16 cellular contexts compared by ENCODE assay signal in genomic region chrX:15214614-15215013, GRCh38.
"Had no signal": no experiment of that assay in that cellular context is flagged by ENCODE, and none has a peak within 500 bp of the region (broad histone marks: within the 10 kb centered on the region; RNA-seq: fewer than 3 reads in every experiment).

No MANE protein-coding gene starts in this region.

- H3K36me3 ChIP-seq: MG63 had no signal

- H3K9ac ChIP-seq: SK-N-SH had no signal

- H3K9me3 ChIP-seq: MG63, SK-N-SH had no signal

- DNase-seq: KBM-7, MG63, NCI-H1092, NCI-H1105 treated with DMSO at 0.1 percent for 48 hours, NCI-H1417 treated with DMSO at 0.1 percent for 48 hours, NCI-H146, NCI-H1930, NCI-H2107, NCI-H2227 treated with DMSO at 0.1 percent for 48 hours, NCI-H446, NCI-H510A, NCI-H774, SHP77, SK-N-SH, SW 1271 had no signal

- H3K4me2 ChIP-seq: SK-N-SH had no signal

- H3K4me3 ChIP-seq: MG63 had no signal

- H3K27me3 ChIP-seq: MG63 had no signal

- H3K27ac ChIP-seq: RWPE1 had no signal
